ENCODE assay signal across 16 cellular contexts in genomic region chr7:25392571-25393338, GRCh38.
DNase-seq lines count a peak whose midpoint lies in the region; TF ChIP-seq lines count a peak whose summit lies in the region.
"Had no signal": no experiment of that assay in that cellular context is flagged by ENCODE, and none has a peak within 500 bp of the region (broad histone marks: within the 10 kb centered on the region; RNA-seq: fewer than 3 reads in every experiment).

No MANE protein-coding gene starts in this region.

- H3K9ac ChIP-seq in NT2/D1 (ENCODE audit: insufficient read length, low read depth) (no peak overlapping the region), muscle layer of colon (ENCODE audit: low read length) (no peak overlapping the region)
- H3K9ac ChIP-seq: BLaER1, KMS-11 had no signal

- H3K27me3 ChIP-seq in NT2/D1 (ENCODE audit: insufficient read depth, insufficient read length) (no peaks in the 10 kb centered on the region), muscle layer of colon (ENCODE audit: control insufficient read depth in 1 of 2, insufficient read depth in 2 of 2, low read length in 2 of 2) (no peaks in the 10 kb centered on the region), transverse colon (no peaks in the 10 kb centered on the region)
- H3K27me3 ChIP-seq: BLaER1 had no signal

- peak; percentile 12 for TF ChIP-seq CTCF in choroid plexus epithelial cell (conservative IDR thresholded peaks at IDR 0.05; ENCODE audit: low read depth, low read length)
- TF ChIP-seq CTCF in transverse colon (IDR thresholded peaks at IDR 0.05), result no peak

- no peak overlapping the region for H3K4me3 ChIP-seq in NT2/D1 (ENCODE audit: insufficient read length, low read depth)
- H3K4me3 ChIP-seq in choroid plexus epithelial cell (ENCODE audit: low read depth, low read length), result no peak overlapping the region
- no peak overlapping the region for H3K4me3 ChIP-seq in muscle layer of colon (ENCODE audit: low read depth in 1 of 2, low read length in 2 of 2)
- H3K4me3 ChIP-seq in transverse colon, result no peak overlapping the region
- H3K4me3 ChIP-seq: BLaER1 had no signal

- in situ Hi-C loops in transverse colon (cut with MboI; ENCODE audit: low pct_ligation_motif_present in 1 of 4, low pct_unique_long_range_greater_than_20kb in 1 of 4, low sequenced_read_pairs in 3 of 4), result loop anchor here (5.0 to 10.0 kb wide), 7 partner anchors 138 to 460 kb away; no protein-coding TSS in a partner anchor

- intact Hi-C loops in transverse colon (cut with DNase I; ENCODE audit: low total_unique reads), result loop anchor here (5.0 kb wide), 2 partner anchors 170 to 270 kb away; no protein-coding TSS in a partner anchor

- no peaks in the 10 kb centered on the region for H3K36me3 ChIP-seq in NT2/D1 (ENCODE audit: insufficient read depth, insufficient read length, low read length)
- no peaks in the 10 kb centered on the region for H3K36me3 ChIP-seq in muscle layer of colon (ENCODE audit: insufficient read depth, low read length)
- H3K36me3 ChIP-seq in transverse colon, result no peaks in the 10 kb centered on the region
- H3K36me3 ChIP-seq: BLaER1 had no signal

- H3K27ac ChIP-seq in muscle layer of colon (ENCODE audit: low read depth, low read length) (peak overlapping the region; percentile 74), transverse colon (peak overlapping the region; percentile 62 to 72 (median 64))
- H3K27ac ChIP-seq: BLaER1, HL-60, KMS-11, RWPE1 had no signal

- DNase-seq in NT2/D1 (ENCODE audit: low read depth, low spot score) (peak; percentile 18), choroid plexus epithelial cell (ENCODE audit: low read depth) (no peak), transverse colon (no peak), HCEC 1CT (no peak), cortex of kidney (lab: John Stamatoyannopoulos, UW) (no peak)
- no peak for DNase-seq in activated CD4-positive, alpha-beta T cell treated with anti-CD3 and anti-CD28 coated beads for 1 hour
- DNase-seq: activated CD4-positive, alpha-beta T cell treated with anti-CD3 and anti-CD28 coated beads, Interleukin-2, amount 10 ng/mL, durations not matched to agents 7 days and 5 days; activated naive CD8-positive, alpha-beta T cell treated with anti-CD3 and anti-CD28 coated beads for 36 hours; HFFc6; NCI-H1694; substantia nigra had no signal

- no peak for TF ChIP-seq POLR2A in transverse colon (IDR thresholded peaks at IDR 0.05)

- H3K9me3 ChIP-seq in NT2/D1 (ENCODE audit: insufficient read depth, low read length), result no peaks in the 10 kb centered on the region
- H3K9me3 ChIP-seq in muscle layer of colon (ENCODE audit: low read length), result no peaks in the 10 kb centered on the region
- H3K9me3 ChIP-seq in transverse colon, result no peaks in the 10 kb centered on the region
- H3K9me3 ChIP-seq: BLaER1 had no signal

- TF ChIP-seq EP300 in transverse colon (IDR thresholded peaks at IDR 0.05; ENCODE audit: low read depth), result no peak

- H3K4me1 ChIP-seq in NT2/D1 (ENCODE audit: insufficient read depth, insufficient read length) (no peaks in the 10 kb centered on the region), muscle layer of colon (ENCODE audit: insufficient read depth, low read length) (peaks cover 25% of the 10 kb centered on the region), transverse colon (peaks cover 0 to 35% (median 21%) of the 10 kb centered on the region in 4 donors)
- H3K4me1 ChIP-seq: BLaER1 had no signal

- WGBS in transverse colon (ENCODE audit: low coverage in 1 of 2), 2 donors, result 69 to 86% methylated on average over 2 to 10 of the region's 10 CpGs
